8 cellular contexts compared by ENCODE assay signal in genomic region chr21:37642493-37642892, GRCh38.
DNase-seq lines count a peak whose midpoint lies in the region; ATAC-seq and TF ChIP-seq lines count a peak whose summit lies in the region.

No MANE protein-coding gene starts in this region.

- no peaks in the 10 kb centered on the region for H3K36me3 Mint-ChIP-seq in activated naive CD4-positive, alpha-beta T cell treated with anti-CD3 and anti-CD28 coated beads for 36 hours (ENCODE audit: low read depth)

- H3K27me3 ChIP-seq in NT2/D1 (ENCODE audit: insufficient read depth, insufficient read length) (no peaks in the 10 kb centered on the region), esophagus squamous epithelium (peaks cover 0 to 8% (median 0%) of the 10 kb centered on the region in 4 donors), upper lobe of left lung (no peaks in the 10 kb centered on the region)

- TF ChIP-seq POLR2A in esophagus squamous epithelium (IDR thresholded peaks at IDR 0.05) (no peak), upper lobe of left lung (IDR thresholded peaks at IDR 0.05) (no peak)

- H3K27ac Mint-ChIP-seq in activated naive CD4-positive, alpha-beta T cell treated with anti-CD3 and anti-CD28 coated beads for 36 hours = no peak overlapping the region

- ATAC-seq in upper lobe of left lung (ENCODE audit: low FRiP score in 2 of 2) (no peak), GM21529 (IDR thresholded peaks at IDR 0.05; ENCODE audit: unreplicated experiment) (no peak), HG03108 (IDR thresholded peaks at IDR 0.05; ENCODE audit: unreplicated experiment) (no peak)

- peaks cover 19% of the 10 kb centered on the region for H3K27me3 Mint-ChIP-seq in activated naive CD4-positive, alpha-beta T cell treated with anti-CD3 and anti-CD28 coated beads for 36 hours (ENCODE audit: low read depth)

- 38 to 55% methylated on average over 3 of the region's 3 CpGs for WGBS in esophagus squamous epithelium, 2 donors
- WGBS in upper lobe of left lung, 2 donors = 56 to 59% methylated on average over 3 of the region's 3 CpGs

- CTCF ChIA-PET in activated naive CD4-positive, alpha-beta T cell treated with anti-CD3 and anti-CD28 coated beads for 36 hours (lab: Charles Lee) = interaction anchor here (0.6 to 1.9 kb wide), 9 partner anchors 9 to 501 kb away, joined by 3 to 9 read pairs (median 3); no protein-coding TSS in a partner anchor

- peak; percentile 66 for DNase-seq in activated naive CD4-positive, alpha-beta T cell treated with anti-CD3 and anti-CD28 coated beads for 36 hours
- DNase-seq in activated naive CD4-positive, alpha-beta T cell treated with anti-CD3 and anti-CD28 coated beads, Interleukin-2, amount 50 U/mL, for 16 hours = no peak
- DNase-seq in NT2/D1 (ENCODE audit: low read depth, low spot score) (peak; percentile 59), esophagus squamous epithelium (lab: John Stamatoyannopoulos, UW) (no peak), upper lobe of left lung (no peak), medulla oblongata (ENCODE audit: extremely low spot score) (no peak)

- H3K4me3 Mint-ChIP-seq in activated naive CD4-positive, alpha-beta T cell treated with anti-CD3 and anti-CD28 coated beads for 36 hours = no peak overlapping the region

- H3K4me1 ChIP-seq in NT2/D1 (ENCODE audit: insufficient read depth, insufficient read length) = no peaks in the 10 kb centered on the region
- peaks cover 0 to 15% (median 3%) of the 10 kb centered on the region in 3 donors for H3K4me1 ChIP-seq in esophagus squamous epithelium
- no peaks in the 10 kb centered on the region for H3K4me1 ChIP-seq in upper lobe of left lung

- no peak for TF ChIP-seq EP300 in upper lobe of left lung (IDR thresholded peaks at IDR 0.05)

- TF ChIP-seq CTCF in esophagus squamous epithelium (IDR thresholded peaks at IDR 0.05) (peak in 5 of 6 experiments; percentile 7 to 57 (median 26)), upper lobe of left lung (IDR thresholded peaks at IDR 0.05) (peak in 4 of 6 experiments; percentile 11 to 29 (median 22))

- H3K36me3 ChIP-seq in NT2/D1 (ENCODE audit: insufficient read depth, insufficient read length, low read length) (no peaks in the 10 kb centered on the region), esophagus squamous epithelium (no peaks in the 10 kb centered on the region), upper lobe of left lung (no peaks in the 10 kb centered on the region)

- H3K4me1 Mint-ChIP-seq in activated naive CD4-positive, alpha-beta T cell treated with anti-CD3 and anti-CD28 coated beads for 36 hours (ENCODE audit: low read depth) = peaks cover 2% of the 10 kb centered on the region

- no peak overlapping the region for H3K27ac ChIP-seq in esophagus squamous epithelium
- no peak overlapping the region for H3K27ac ChIP-seq in upper lobe of left lung

- intact Hi-C loops in activated naive CD4-positive, alpha-beta T cell treated with anti-CD3 and anti-CD28 coated beads for 36 hours (cut with micrococcal nuclease) = loop anchor here (1.0 kb wide), 4 partner anchors 78 to 476 kb away; no protein-coding TSS in a partner anchor
- intact Hi-C loops in esophagus squamous epithelium (cut with DNase I) = no loop called here

- H3K9ac ChIP-seq in NT2/D1 (ENCODE audit: insufficient read length, low read depth) = no peak overlapping the region

- peaks cover 5% of the 10 kb centered on the region for H3K9me3 Mint-ChIP-seq in activated naive CD4-positive, alpha-beta T cell treated with anti-CD3 and anti-CD28 coated beads for 36 hours

- H3K9me3 ChIP-seq in NT2/D1 (ENCODE audit: insufficient read depth, low read length) (no peaks in the 10 kb centered on the region), esophagus squamous epithelium (no peaks in the 10 kb centered on the region), upper lobe of left lung (no peaks in the 10 kb centered on the region)

- no peak overlapping the region for H3K4me3 ChIP-seq in NT2/D1 (ENCODE audit: insufficient read length, low read depth)
- no peak overlapping the region for H3K4me3 ChIP-seq in esophagus squamous epithelium
- no peak overlapping the region for H3K4me3 ChIP-seq in upper lobe of left lung

Comparison
In these comparisons a context has a peak if more than half of its experiments do, and no peak if none do; other contexts are left out.
1. DNase-seq: peak in activated naive CD4-positive, alpha-beta T cell treated with anti-CD3 and anti-CD28 coated beads for 36 hours (single experiment) and NT2/D1 (single experiment); none in activated naive CD4-positive, alpha-beta T cell treated with anti-CD3 and anti-CD28 coated beads, Interleukin-2, amount 50 U/mL, for 16 hours (single experiment), esophagus squamous epithelium (single experiment), upper lobe of left lung (0 of 2) and medulla oblongata (single experiment).